7 cellular contexts compared by ENCODE assay signal in genomic region chr22:35154937-35155387, GRCh38.
A peak's percentile ranks its signal among the peaks of the same experiment; 100 is the strongest.
DNase-seq lines count a peak whose midpoint lies in the region; ATAC-seq and TF ChIP-seq lines count a peak whose summit lies in the region.

No MANE protein-coding gene starts in this region.

- POLR2A ChIA-PET in Panc1 (lab: Charles Lee), result no interaction called here

- no peaks in the 10 kb centered on the region for H3K27me3 ChIP-seq in Panc1 (ENCODE audit: control insufficient read depth, insufficient read depth, low read length)

- CTCF ChIA-PET in Panc1 (lab: Charles Lee), result interaction anchor here (1.2 kb wide), 1 partner anchor 77 kb away, joined by 3 read pairs; no protein-coding TSS in a partner anchor

- no TSS peak for BruUV-seq in Panc1 (replicated peaks; lab: Mats Ljungman, UMichigan)

- H3K4me1 ChIP-seq in Panc1 (ENCODE audit: control insufficient read depth, insufficient read depth, low read length), result no peaks in the 10 kb centered on the region

- in situ Hi-C loops in Panc1 (cut with HindIII; ENCODE audit: low pct_unique_long_range_greater_than_20kb, low sequenced_read_pairs), result no loop called here

- no peaks in the 10 kb centered on the region for H3K9me3 ChIP-seq in Panc1 (ENCODE audit: control insufficient read depth, insufficient read depth, low read depth, low read length)

- H3K27ac ChIP-seq in Panc1 (ENCODE audit: low read length), result no peak overlapping the region

- DNase-seq in ELR (ENCODE audit: low read depth) (peak; percentile 61), HS-27A (ENCODE audit: low read depth) (peak; percentile 5), Panc1 (ENCODE audit: low read depth, low spot score) (peak; percentile 17), dermis blood vessel endothelial cell (peak; percentile 72), medulla oblongata (ENCODE audit: extremely low spot score) (peak; percentile 37)

- H3K4me3 ChIP-seq in Panc1 (ENCODE audit: low read depth in 2 of 2, low read length in 2 of 2), result no peak overlapping the region

- intact Hi-C loops in Panc1 (cut with micrococcal nuclease; ENCODE audit: unreplicated experiment), result loop anchor here (5.0 kb wide), 1 partner anchor 77 kb away; no protein-coding TSS in a partner anchor

- peak; percentile 92 for ATAC-seq in Panc1
- ATAC-seq in HG03196 (IDR thresholded peaks at IDR 0.05; ENCODE audit: unreplicated experiment), result no peak
- ATAC-seq in HG03378 (IDR thresholded peaks at IDR 0.05; ENCODE audit: unreplicated experiment), result no peak

- peak; percentile 85 for TF ChIP-seq CTCF in Panc1 (IDR thresholded peaks at IDR 0.05)

- H3K36me3 ChIP-seq in Panc1 (ENCODE audit: control insufficient read depth, insufficient read depth, low read length), result no peaks in the 10 kb centered on the region

Comparison
In these comparisons a context has a peak if more than half of its experiments do, and no peak if none do; other contexts are left out.
1. DNase-seq: peak in every context shown above with its lines; median percentile 72 in dermis blood vessel endothelial cell; 61 in ELR; 37 in medulla oblongata; 17 in Panc1; 5 in HS-27A.